1 cellular context compared by ENCODE assay signal in genomic region chrX:155819966-155820491, GRCh38.
TF ChIP-seq lines count a peak whose summit lies in the region.

No MANE protein-coding gene starts in this region.

TF ChIP-seq in HCT116, 20 proteins besides CTCF, POLR2A, EP300 and RAD21 (continued from another document):
- no peak for TF ChIP-seq MAX (IDR thresholded peaks at IDR 0.05)
- TF ChIP-seq ATF3 (IDR thresholded peaks at IDR 0.05): no peak
- TF ChIP-seq JUND (IDR thresholded peaks at IDR 0.05): no peak
